ENCODE assay signal across 17 cellular contexts in genomic region chr2:32832821-32833220, GRCh38.
DNase-seq lines count a peak whose midpoint lies in the region; ATAC-seq and TF ChIP-seq lines count a peak whose summit lies in the region.
"Had no signal": no experiment of that assay in that cellular context is flagged by ENCODE, and none has a peak within 500 bp of the region (broad histone marks: within the 10 kb centered on the region; RNA-seq: fewer than 3 reads in every experiment).

No MANE protein-coding gene starts in this region.

- H3K27ac Mint-ChIP-seq in mesothelial cell of epicardium = peak overlapping the region; percentile 95
- H3K27ac Mint-ChIP-seq: activated CD8-positive, alpha-beta T cell treated with anti-CD3 and anti-CD28 coated beads, Interleukin-2, amount 10 ng/mL, durations not matched to agents 7 days and 5 days; T-helper 2 cell treated with Interferon-gamma antibody and Interleukin-4, amounts not matched to agents 5 μg/mL and 100 μg/mL, for 36 hours had no signal

- H3K9me3 ChIP-seq in upper lobe of left lung = peaks cover 0 to 5% (median 0%) of the 10 kb centered on the region in 4 donors
- H3K9me3 ChIP-seq in tibial artery = peaks cover 0 to 23% (median 10%) of the 10 kb centered on the region in 3 donors
- H3K9me3 ChIP-seq: thoracic aorta had no signal

- H3K4me3 Mint-ChIP-seq in mesothelial cell of epicardium = no peak overlapping the region
- H3K4me3 Mint-ChIP-seq: activated CD8-positive, alpha-beta T cell treated with anti-CD3 and anti-CD28 coated beads, Interleukin-2, amount 10 ng/mL, durations not matched to agents 7 days and 5 days; T-helper 2 cell treated with Interferon-gamma antibody and Interleukin-4, amounts not matched to agents 5 μg/mL and 100 μg/mL, for 36 hours had no signal

- peaks cover 15% of the 10 kb centered on the region for H3K36me3 Mint-ChIP-seq in mesothelial cell of epicardium

- no peak for TF ChIP-seq POLR2A in upper lobe of left lung (IDR thresholded peaks at IDR 0.05)

- no peaks in the 10 kb centered on the region for H3K27me3 Mint-ChIP-seq in mesothelial cell of epicardium (ENCODE audit: low read depth)

- no peaks in the 10 kb centered on the region for H3K27me3 ChIP-seq in upper lobe of left lung
- no peaks in the 10 kb centered on the region for H3K27me3 ChIP-seq in tibial artery
- H3K27me3 ChIP-seq: hepatocyte had no signal

- 76 to 84% methylated on average over 2 of the region's 2 CpGs for WGBS in upper lobe of left lung, 2 donors

- peaks cover 56% of the 10 kb centered on the region for H3K4me1 Mint-ChIP-seq in mesothelial cell of epicardium

- H3K4me1 ChIP-seq in upper lobe of left lung (peaks cover 0 to under 1% (median 0%) of the 10 kb centered on the region in 4 donors), tibial artery (no peaks in the 10 kb centered on the region)
- H3K4me1 ChIP-seq: parathyroid adenoma had no signal

- H3K4me3 ChIP-seq in upper lobe of left lung (no peak overlapping the region), tibial artery (no peak overlapping the region)
- H3K4me3 ChIP-seq: hepatocyte, thoracic aorta had no signal

- H3K9me3 Mint-ChIP-seq in mesothelial cell of epicardium = peaks cover 20% of the 10 kb centered on the region
- H3K9me3 Mint-ChIP-seq: T-helper 2 cell treated with Interferon-gamma antibody and Interleukin-4, amounts not matched to agents 5 μg/mL and 100 μg/mL, for 36 hours had no signal

- H3K27ac ChIP-seq in upper lobe of left lung (no peak overlapping the region), tibial artery (no peak overlapping the region)
- H3K27ac ChIP-seq: hepatocyte, parathyroid adenoma, thoracic aorta had no signal

- no peak for TF ChIP-seq EP300 in upper lobe of left lung (IDR thresholded peaks at IDR 0.05)

- ATAC-seq in upper lobe of left lung (ENCODE audit: low FRiP score in 2 of 2) = no peak
- ATAC-seq: activated CD8-positive, alpha-beta T cell treated with anti-CD3 and anti-CD28 coated beads, Interleukin-2, amount 10 ng/mL, durations not matched to agents 7 days and 5 days had no signal

- H3K36me3 ChIP-seq in upper lobe of left lung (no peaks in the 10 kb centered on the region), tibial artery (no peaks in the 10 kb centered on the region)
- H3K36me3 ChIP-seq: thoracic aorta had no signal

- intact Hi-C loops in tibial artery (cut with DNase I; ENCODE audit: low total_unique reads) = no loop called here

- DNase-seq in AG08395 (ENCODE audit: low spot score) (peak; percentile 8), M059J (ENCODE audit: low read depth) (peak; percentile 41), dedifferentiated amniotic fluid mesenchymal stem cell (ENCODE audit: extremely low spot score) (peak; percentile 78), mesothelial cell of epicardium (ENCODE audit: low spot score in 2 of 2, unreplicated experiment in 2 of 2) (no peak), upper lobe of left lung (no peak), tibial artery (no peak), DMS79 (lab: John Stamatoyannopoulos, UW) (no peak), DMS 273 (lab: John Stamatoyannopoulos, UW; ENCODE audit: unreplicated experiment) (no peak)
- DNase-seq: activated CD8-positive, alpha-beta T cell treated with anti-CD3 and anti-CD28 coated beads, Interleukin-2, amount 10 ng/mL, durations not matched to agents 7 days and 5 days; activated gamma-delta T cell; DMS79 treated with DMSO at 0.1 percent for 48 hours; NCI-H1417; NCI-H524 had no signal

- TF ChIP-seq CTCF in mesothelial cell of epicardium (IDR thresholded peaks at IDR 0.05; ENCODE audit: unreplicated experiment) (no peak), upper lobe of left lung (IDR thresholded peaks at IDR 0.05) (no peak), tibial artery (IDR thresholded peaks at IDR 0.05) (no peak)

Comparison
In these comparisons a context has a peak if more than half of its experiments do, and no peak if none do; other contexts are left out.
1. DNase-seq: peak in AG08395 (single experiment), M059J (single experiment) and dedifferentiated amniotic fluid mesenchymal stem cell (single experiment); none in mesothelial cell of epicardium (0 of 2), upper lobe of left lung (0 of 2), tibial artery (0 of 2), DMS79 (single experiment) and DMS 273 (single experiment).